ENCODE assay signal across 9 cellular contexts in genomic region chr2:179383975-179384374, GRCh38.
"Had no signal": no experiment of that assay in that cellular context is flagged by ENCODE, and none has a peak within 500 bp of the region (broad histone marks: within the 10 kb centered on the region; RNA-seq: fewer than 3 reads in every experiment).

No MANE protein-coding gene starts in this region.

- H3K9me3 Mint-ChIP-seq: HFFc6 had no signal

- H3K4me1 ChIP-seq: HAP-1 had no signal

- H3K4me3 ChIP-seq: GM23248, GM23338, HAP-1 had no signal

- H2AFZ ChIP-seq: GM23248, GM23338 had no signal

- H3K27ac Mint-ChIP-seq: GM23338, H9, HFFc6 had no signal

- ATAC-seq: GM23338, HCT116 had no signal

- H3K27ac ChIP-seq: GM23248 had no signal

- H3K9me3 ChIP-seq: HAP-1 had no signal

- H3K9ac ChIP-seq: GM23248 had no signal

- DNase-seq: GM23248, GOT3, H7, H9, HCEC 1CT, HFFc6 had no signal

- H3K36me3 ChIP-seq: HAP-1 had no signal

- H3K4me2 ChIP-seq: GM23338 had no signal

- H3K4me1 Mint-ChIP-seq: GM23338, H9 had no signal

- H3K4me3 Mint-ChIP-seq: GM23338, H9, HFFc6 had no signal
